2 cellular contexts compared by ENCODE assay signal in the genomic region with DNA sequence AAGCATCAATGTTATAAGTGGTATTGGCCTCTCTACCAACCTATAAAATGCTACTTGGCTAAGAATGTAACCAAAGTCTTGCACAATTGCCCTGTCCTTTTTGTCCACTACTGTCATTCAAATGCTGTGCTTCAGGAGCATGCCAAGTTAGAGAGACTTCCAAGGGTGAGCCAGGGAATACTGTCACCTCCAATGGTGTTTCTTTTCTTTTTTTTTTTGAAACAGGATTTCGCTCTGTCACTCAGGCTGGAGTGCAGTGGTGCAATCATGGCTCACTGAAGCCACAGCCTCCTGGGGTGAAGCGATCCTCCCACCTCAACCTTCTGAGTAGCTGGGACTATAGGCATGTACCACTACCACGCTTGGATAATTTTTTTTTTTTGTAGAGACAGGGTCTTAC.
TF ChIP-seq lines count a peak whose summit lies in the region.

No MANE protein-coding gene starts in this region.

TF ChIP-seq in endothelial cell of umbilical vein, 7 proteins besides CTCF, POLR2A, EP300 and RAD21:
- TF ChIP-seq FOS (IDR thresholded peaks at IDR 0.05; ENCODE audit: borderline replicate concordance, insufficient read depth, low read length) (no peak), JUN (IDR thresholded peaks at IDR 0.05; ENCODE audit: borderline replicate concordance, insufficient read depth, insufficient read length, low read depth) (no peak), EZH2 (IDR thresholded peaks at IDR 0.05; ENCODE audit: borderline replicate concordance, low read depth, low read length, severe bottlenecking) (no peak), MYC (IDR thresholded peaks at IDR 0.05; ENCODE audit: low read depth, low read length) (no peak), MAX (IDR thresholded peaks at IDR 0.05; ENCODE audit: insufficient read depth, insufficient read length) (no peak), GATA2 (IDR thresholded peaks at IDR 0.05; ENCODE audit: insufficient read depth, insufficient read length, low read depth, low read length) (no peak), POLR2AphosphoS5 (IDR thresholded peaks at IDR 0.05; ENCODE audit: insufficient read depth, low read depth, low read length) (no peak)

TF ChIP-seq in GM23338, 12 proteins besides CTCF, POLR2A, EP300 and RAD21:
- TF ChIP-seq JUNB (IDR thresholded peaks at IDR 0.05; ENCODE audit: unreplicated experiment) = no peak
- no peak for TF ChIP-seq CREB1 (CRISPR knock-in tag; IDR thresholded peaks at IDR 0.05; ENCODE audit: low read depth)
- no peak for TF ChIP-seq POLR2AphosphoS5 (IDR thresholded peaks at IDR 0.05; ENCODE audit: low read depth)
- TF ChIP-seq EZH2phosphoT487 (IDR thresholded peaks at IDR 0.05; ENCODE audit: unreplicated experiment) = no peak
- TF ChIP-seq REST (IDR thresholded peaks at IDR 0.05; ENCODE audit: unreplicated experiment) = no peak
- TF ChIP-seq, protein P1, sequence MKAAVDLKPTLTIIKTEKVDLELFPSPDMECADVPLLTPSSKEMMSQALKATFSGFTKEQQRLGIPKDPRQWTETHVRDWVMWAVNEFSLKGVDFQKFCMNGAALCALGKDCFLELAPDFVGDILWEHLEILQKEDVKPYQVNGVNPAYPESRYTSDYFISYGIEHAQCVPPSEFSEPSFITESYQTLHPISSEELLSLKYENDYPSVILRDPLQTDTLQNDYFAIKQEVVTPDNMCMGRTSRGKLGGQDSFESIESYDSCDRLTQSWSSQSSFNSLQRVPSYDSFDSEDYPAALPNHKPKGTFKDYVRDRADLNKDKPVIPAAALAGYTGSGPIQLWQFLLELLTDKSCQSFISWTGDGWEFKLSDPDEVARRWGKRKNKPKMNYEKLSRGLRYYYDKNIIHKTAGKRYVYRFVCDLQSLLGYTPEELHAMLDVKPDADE (IDR thresholded peaks at IDR 0.05) = no peak
- TF ChIP-seq NANOG (IDR thresholded peaks at IDR 0.05; ENCODE audit: borderline replicate concordance) = no peak
- TF ChIP-seq ZNF462 (CRISPR knock-in tag; IDR thresholded peaks at IDR 0.05) = no peak
